ENCODE assay signal across 1 cellular context in the genomic region with DNA sequence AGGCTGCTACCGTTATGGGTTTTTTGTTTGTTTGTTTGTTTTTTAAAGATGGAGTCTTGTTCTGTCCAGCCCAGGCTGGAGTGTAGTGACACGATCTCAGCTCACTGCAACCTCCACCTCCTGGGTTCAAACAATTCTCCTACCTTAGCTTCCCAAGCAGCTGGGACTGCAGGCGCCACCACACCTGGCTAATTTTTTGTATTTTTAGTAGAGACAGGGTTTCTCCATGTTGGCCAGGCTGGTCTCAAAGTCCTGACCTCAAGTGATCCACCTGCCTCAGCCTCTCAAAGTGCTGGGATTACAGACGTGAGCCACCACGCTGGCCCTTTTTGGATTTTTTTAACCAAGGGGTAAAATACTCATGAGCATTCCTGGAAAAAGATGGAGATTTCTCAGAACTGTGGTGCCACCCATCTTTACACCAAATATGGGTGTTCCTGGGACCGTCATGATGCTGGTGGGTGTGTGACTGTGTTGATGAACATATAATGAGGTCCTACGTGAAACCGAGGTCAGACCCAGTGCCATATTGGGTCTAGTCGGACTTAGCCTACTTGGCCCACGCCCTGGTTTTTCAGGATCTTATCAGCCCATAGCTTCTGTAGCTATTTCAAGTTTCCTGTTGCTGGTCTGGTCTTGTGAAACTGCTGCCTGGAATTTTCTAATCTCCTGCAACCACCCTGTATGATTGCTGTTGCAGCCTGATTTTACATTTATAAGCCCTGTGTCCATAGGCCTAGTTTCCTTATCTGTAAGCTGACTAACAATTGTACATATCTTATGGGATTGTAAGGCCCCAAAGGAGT.
TF ChIP-seq lines count a peak whose summit lies in the region.

No MANE protein-coding gene starts in this region.

TF ChIP-seq in K562, 482 proteins besides CTCF, POLR2A, EP300 and RAD21 (continued from another document and continues in another):
- TF ChIP-seq RNF219 (CRISPR knock-in tag; IDR thresholded peaks at IDR 0.05) (no peak), PHF21A (IDR thresholded peaks at IDR 0.05; ENCODE audit: borderline replicate concordance, low read depth) (peak; percentile 86; the same call in 1 of the 2 replicates), SMAD1 (IDR thresholded peaks at IDR 0.05; ENCODE audit: low read depth, low read length, partially characterized antibody) (peak; percentile 33), JUND (IDR thresholded peaks at IDR 0.05; ENCODE audit: borderline replicate concordance, low read depth, low read length) (peak; percentile 78; the same call in 1 of the 2 replicates), JUND (tag; IDR thresholded peaks at IDR 0.05; ENCODE audit: borderline replicate concordance, low read depth, low read length) (peak; percentile 74; the same call in 2 of the 3 replicates), ZNF444 (CRISPR knock-in tag; IDR thresholded peaks at IDR 0.05) (no peak), SAP30 (IDR thresholded peaks at IDR 0.05; ENCODE audit: borderline replicate concordance, insufficient read depth, low read depth, low read length, poor library complexity, severe bottlenecking) (no peak), TRIM24 (IDR thresholded peaks at IDR 0.05) (peak; percentile 99), MAZ (CRISPR knock-in tag; conservative IDR thresholded peaks at IDR 0.05 in 1 of 2, IDR thresholded peaks at IDR 0.05 in 1 of 2) (peak; percentile 27 to 58; a peak in 3 of 4 replicates), ETV6 (IDR thresholded peaks at IDR 0.05; ENCODE audit: borderline replicate concordance in 1 of 2, low read depth in 2 of 2, low read length in 1 of 2) (peak in 1 of 2 experiments; percentile 76; a peak in 2 of 4 replicates), ETV6 (CRISPR knock-in tag; IDR thresholded peaks at IDR 0.05; ENCODE audit: borderline replicate concordance) (no peak), KDM1A (IDR thresholded peaks at IDR 0.05) (peak; percentile 99 to 100), JUN (IDR thresholded peaks at IDR 0.05; ENCODE audit: borderline replicate concordance, low read depth, low read length) (peak; percentile 50; the same call in 1 of the 2 replicates), JUN (CRISPR knock-in tag; IDR thresholded peaks at IDR 0.05; ENCODE audit: borderline replicate concordance) (no peak; the same call in 1 of the 2 replicates), SP1 (CRISPR knock-in tag; IDR thresholded peaks at IDR 0.05) (peak; percentile 86), BRD9 (IDR thresholded peaks at IDR 0.05; ENCODE audit: low read depth, partially characterized antibody) (peak; percentile 49), FOXK1 (CRISPR knock-in tag; IDR thresholded peaks at IDR 0.05; ENCODE audit: borderline replicate concordance) (0 out of 2 replicates have a peak, but pooled peaks have one; percentile 37), BCL6 (CRISPR knock-in tag; IDR thresholded peaks at IDR 0.05) (no peak), ZHX1 (conservative IDR thresholded peaks at IDR 0.05; ENCODE audit: low read length) (no peak), RBBP5 (IDR thresholded peaks at IDR 0.05; ENCODE audit: borderline replicate concordance, insufficient read depth, low read length, poor library complexity, severe bottlenecking) (no peak), ERF (CRISPR knock-in tag; IDR thresholded peaks at IDR 0.05) (no peak; the same call in 1 of the 2 replicates), GTF2E2 (tag; IDR thresholded peaks at IDR 0.05) (peak; percentile 67; the same call in 1 of the 2 replicates), GABPB1 (CRISPR knock-in tag; IDR thresholded peaks at IDR 0.05) (peak; percentile 82), ZBTB7A (IDR thresholded peaks at IDR 0.05; ENCODE audit: borderline replicate concordance, control insufficient read depth, low read depth, low read length) (peak; percentile 31; the same call in 1 of the 2 replicates), NFRKB (IDR thresholded peaks at IDR 0.05; ENCODE audit: low read depth) (no peak; the same call in 1 of the 2 replicates), SNRNP70 (optimal IDR thresholded peaks at IDR 0.05; ENCODE audit: low read depth, low read length) (no peak), MAX (CRISPR knock-in tag; IDR thresholded peaks at IDR 0.05) (peak; percentile 70), CGGBP1 (CRISPR knock-in tag; IDR thresholded peaks at IDR 0.05) (no peak), ARNT (IDR thresholded peaks at IDR 0.05) (peak; percentile 95 to 98), SMAD3 (CRISPR knock-in tag; conservative IDR thresholded peaks at IDR 0.05) (peak; percentile 80), NFXL1 (CRISPR knock-in tag; IDR thresholded peaks at IDR 0.05) (no peak; the same call in 1 of the 2 replicates), TAF1 (IDR thresholded peaks at IDR 0.05; ENCODE audit: control insufficient read depth, extremely low read depth, insufficient read depth, low read length, severe bottlenecking) (peak; percentile 61), NR2C1 (IDR thresholded peaks at IDR 0.05) (peak; percentile 62), NR2C1 (tag; IDR thresholded peaks at IDR 0.05) (peak; percentile 79), CHD7 (IDR thresholded peaks at IDR 0.05; ENCODE audit: low read depth, low read length) (no peak), MEIS2 (IDR thresholded peaks at IDR 0.05; ENCODE audit: partially characterized antibody) (peak; percentile 54), KLF16 (IDR thresholded peaks at IDR 0.05) (peak; percentile 99), CBFA2T3 (IDR thresholded peaks at IDR 0.05) (peak; percentile 100)
- TF ChIP-seq, protein P1, sequence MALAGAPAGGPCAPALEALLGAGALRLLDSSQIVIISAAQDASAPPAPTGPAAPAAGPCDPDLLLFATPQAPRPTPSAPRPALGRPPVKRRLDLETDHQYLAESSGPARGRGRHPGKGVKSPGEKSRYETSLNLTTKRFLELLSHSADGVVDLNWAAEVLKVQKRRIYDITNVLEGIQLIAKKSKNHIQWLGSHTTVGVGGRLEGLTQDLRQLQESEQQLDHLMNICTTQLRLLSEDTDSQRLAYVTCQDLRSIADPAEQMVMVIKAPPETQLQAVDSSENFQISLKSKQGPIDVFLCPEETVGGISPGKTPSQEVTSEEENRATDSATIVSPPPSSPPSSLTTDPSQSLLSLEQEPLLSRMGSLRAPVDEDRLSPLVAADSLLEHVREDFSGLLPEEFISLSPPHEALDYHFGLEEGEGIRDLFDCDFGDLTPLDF (CRISPR knock-in tag; IDR thresholded peaks at IDR 0.05): 0 out of 2 replicates have a peak, but pooled peaks have one; percentile 55
